8 cellular contexts compared by ENCODE assay signal in genomic region chr11:59171508-59172322, GRCh38. TPM values are rescaled to one million over a fixed set of nuclear protein-coding genes. Genes with fewer than 3 reads are reported as not detected.
DNase-seq lines count a peak whose midpoint lies in the region; FAIRE-seq and TF ChIP-seq lines count a peak whose summit lies in the region.

Gene DTX4 (plus strand): TSS chr11:59172132. CDS start chr11:59172596, 464 bp downstream.

- H3K27ac ChIP-seq in neutrophil, result peak within 1 kb of the TSS; percentile 81

- DNase-seq in GOT3 (lab: John Stamatoyannopoulos, UW) (peak; percentile 60), SIG-M5 (lab: John Stamatoyannopoulos, UW) (peak; percentile 17), frontal cortex (ENCODE audit: low spot score in 2 of 2) (peak; percentile 83 to 84)
- DNase-seq in activated naive CD4-positive, alpha-beta T cell (lab: John Stamatoyannopoulos, UW), result peak; percentile 61 to 85 (median 80)

- peak; percentile 89 for TF ChIP-seq CTCF in LNCAP (IDR thresholded peaks at IDR 0.05)
- peak; percentile 92 for TF ChIP-seq CTCF in neutrophil (IDR thresholded peaks at IDR 0.05)
- TF ChIP-seq CTCF in subcutaneous adipose tissue (IDR thresholded peaks at IDR 0.05; ENCODE audit: low read depth), result no peak

- peaks cover 43% of the 10 kb centered on the region for H3K27me3 ChIP-seq in neutrophil

- H3K9me3 ChIP-seq in ES-I3 (ENCODE audit: control insufficient read depth, insufficient read depth, low read length) (no peaks in the 10 kb centered on the region), neutrophil (no peaks in the 10 kb centered on the region)

- H3K4me1 ChIP-seq in ES-I3 (ENCODE audit: insufficient read depth, low read length) (peaks cover 15% of the 10 kb centered on the region), neutrophil (ENCODE audit: control insufficient read depth in 1 of 2, insufficient read depth in 1 of 2, low read depth in 1 of 2, low read length in 1 of 2) (peaks cover 23 to 26% of the 10 kb centered on the region in 2 experiments)

- peak within 1 kb of the TSS; percentile 96 for H3K9ac ChIP-seq in ES-I3 (ENCODE audit: low read depth, low read length)

- H3K36me3 ChIP-seq in ES-I3 (ENCODE audit: insufficient read depth, low read length), result no peaks in the 10 kb centered on the region
- H3K36me3 ChIP-seq in neutrophil, result peaks cover 7% of the 10 kb centered on the region

- peak within 1 kb of the TSS; percentile 76 to 95 for H3K4me3 ChIP-seq in neutrophil (ENCODE audit: low read depth in 1 of 2, low read length in 1 of 2)

- FAIRE-seq in frontal cortex (lab: Jason Lieb, UNC), result no peak

RNA-seq across cellular contexts. Expression of gene DTX4, which starts in this region (rescaled TPM):
- total RNA-seq in frontal cortex (42.0 TPM), subcutaneous adipose tissue (10 to 100 TPM in 3 of 4 donors, 1 to 10 TPM in 1; 7.9 to 30.6 (median 21.1) TPM)

Comparison
In these comparisons a context has a peak if more than half of its experiments do, and no peak if none do; other contexts are left out.
1. Peak in every context shown above with its lines: DNase-seq, H3K4me3 ChIP-seq and H3K27ac ChIP-seq.
2. DNase-seq: peak in every context shown above with its lines; median percentile 84 in frontal cortex; 80 in activated naive CD4-positive, alpha-beta T cell; 60 in GOT3; 17 in SIG-M5.